26 cellular contexts compared by ENCODE assay signal in genomic region chr10:1190791-1191490, GRCh38.
A peak's percentile ranks its signal among the peaks of the same experiment; 100 is the strongest.
DNase-seq lines count a peak whose midpoint lies in the region; ATAC-seq, FAIRE-seq and TF ChIP-seq lines count a peak whose summit lies in the region.
"Had no signal": no experiment of that assay in that cellular context is flagged by ENCODE, and none has a peak within 500 bp of the region (broad histone marks: within the 10 kb centered on the region; RNA-seq: fewer than 3 reads in every experiment).

No MANE protein-coding gene starts in this region.

- H3K27me3 Mint-ChIP-seq in stimulated activated naive CD8-positive, alpha-beta T cell treated with anti-CD3 and anti-CD28 coated beads, Interleukin-15, amount 100 ng/mL, for 72 hours = peaks cover 7% of the 10 kb centered on the region
- H3K27me3 Mint-ChIP-seq: CD4-positive, CD25-positive, alpha-beta regulatory T cell; IgD-negative memory B cell had no signal

- no peak for ATAC-seq in right lobe of liver
- ATAC-seq in HepG2 = no peak
- no peak for ATAC-seq in HG02571 (IDR thresholded peaks at IDR 0.05; ENCODE audit: unreplicated experiment)
- ATAC-seq in stimulated activated naive CD8-positive, alpha-beta T cell treated with anti-CD3 and anti-CD28 coated beads, Interleukin-15, amount 100 ng/mL, for 72 hours = no peak
- ATAC-seq: Panc1 had no signal

- H4K20me1 ChIP-seq in HepG2 (ENCODE audit: insufficient read depth, low read length) = no peaks in the 10 kb centered on the region

- H3K36me3 ChIP-seq in right lobe of liver (no peaks in the 10 kb centered on the region), HepG2 (replicated peaks in 1 of 2; ENCODE audit: control insufficient read depth in 1 of 2, insufficient read depth in 2 of 2, low read length in 2 of 2) (no peaks in the 10 kb centered on the region), sigmoid colon (no peaks in the 10 kb centered on the region), adrenal gland (replicated peaks in 1 of 2) (no peaks in the 10 kb centered on the region)

- H3K9ac ChIP-seq in HepG2 (ENCODE audit: insufficient read depth, low read depth, low read length) = no peak overlapping the region
- H3K9ac ChIP-seq: KMS-11 had no signal

- no peaks in the 10 kb centered on the region for H3K4me1 ChIP-seq in right lobe of liver
- peaks cover 16% of the 10 kb centered on the region for H3K4me1 ChIP-seq in HepG2 (ENCODE audit: insufficient read depth, low read length)
- no peaks in the 10 kb centered on the region for H3K4me1 ChIP-seq in sigmoid colon
- H3K4me1 ChIP-seq in adrenal gland (replicated peaks in 1 of 2) = no peaks in the 10 kb centered on the region

- TF ChIP-seq CTCF in right lobe of liver (IDR thresholded peaks at IDR 0.05) = no peak
- TF ChIP-seq CTCF in HepG2 (CRISPR knock-in tag; IDR thresholded peaks at IDR 0.05) = no peak
- no peak for TF ChIP-seq CTCF in sigmoid colon (IDR thresholded peaks at IDR 0.05)
- TF ChIP-seq CTCF in adrenal gland (IDR thresholded peaks at IDR 0.05) = no peak

- no peak for TF ChIP-seq RAD21 in HepG2 (CRISPR knock-in tag; IDR thresholded peaks at IDR 0.05)

- peaks cover 13% of the 10 kb centered on the region for H3K4me1 Mint-ChIP-seq in stimulated activated naive CD8-positive, alpha-beta T cell treated with anti-CD3 and anti-CD28 coated beads, Interleukin-15, amount 100 ng/mL, for 72 hours
- H3K4me1 Mint-ChIP-seq: IgD-negative memory B cell had no signal

- no peak for TF ChIP-seq POLR2A in right lobe of liver (IDR thresholded peaks at IDR 0.05)
- no peak for TF ChIP-seq POLR2A in HepG2 (IDR thresholded peaks at IDR 0.05; ENCODE audit: insufficient read depth in 1 of 2, low read depth in 2 of 2, low read length in 2 of 2)
- TF ChIP-seq POLR2A in sigmoid colon (IDR thresholded peaks at IDR 0.05) = no peak
- no peak for TF ChIP-seq POLR2A in adrenal gland (IDR thresholded peaks at IDR 0.05)

- DNase-seq in right lobe of liver (peak; percentile 5 to 39 (median 24)), HepG2 (ENCODE audit: low spot score) (no peak), sigmoid colon (peak; percentile 48), NCI-H1694 treated with DMSO at 0.1 percent for 48 hours (lab: John Stamatoyannopoulos, UW) (no peak), adrenal gland (no peak)
- no peak for DNase-seq in stimulated activated naive CD8-positive, alpha-beta T cell treated with anti-CD3 and anti-CD28 coated beads, Interleukin-15, amount 100 ng/mL, for 72 hours
- DNase-seq: CD4-positive, CD25-positive, alpha-beta regulatory T cell; DMS153; MM.1S; NCI-H1048; NCI-H1417; NCI-H187; NCI-H2081 treated with DMSO at 0.1 percent for 48 hours; NCI-H2171; NCI-H226; NCI-H510A; NCI-H69; SHP77 treated with DMSO at 0.1 percent for 48 hours had no signal

- WGBS in right lobe of liver (ENCODE audit: insufficient coverage, low coverage, low lambda C conversion rate, missing lambda C conversion rate) = 69% methylated on average over 5 of the region's 22 CpGs
- WGBS in HepG2 (ENCODE audit: low lambda C conversion rate) = 41% methylated on average over 16 of the region's 22 CpGs
- 93% methylated on average over 22 of the region's 22 CpGs for WGBS in sigmoid colon, 2 donors
- 83 to 89% (median 86%) methylated on average over 22 of the region's 22 CpGs for WGBS in adrenal gland, 4 donors

- intact Hi-C loops in right lobe of liver (cut with DNase I) = no loop called here
- intact Hi-C loops in HepG2 (cut with micrococcal nuclease; ENCODE audit: unreplicated experiment) = no loop called here
- intact Hi-C loops in sigmoid colon (cut with DNase I) = no loop called here
- intact Hi-C loops in adrenal gland (cut with DNase I) = no loop called here

- H3K27ac Mint-ChIP-seq in stimulated activated naive CD8-positive, alpha-beta T cell treated with anti-CD3 and anti-CD28 coated beads, Interleukin-15, amount 100 ng/mL, for 72 hours = peak overlapping the region in 1 of 2 donors; percentile 34
- H3K27ac Mint-ChIP-seq: CD4-positive, CD25-positive, alpha-beta regulatory T cell; IgD-negative memory B cell had no signal

- POLR2A ChIA-PET in HepG2 (lab: Yijun Ruan, JAX) = no interaction called here

- TF ChIP-seq EP300 in HepG2 (IDR thresholded peaks at IDR 0.05; ENCODE audit: low read depth in 2 of 2, low read length in 2 of 2) = no peak
- no peak for TF ChIP-seq EP300 in HepG2 (CRISPR knock-in tag; IDR thresholded peaks at IDR 0.05; ENCODE audit: borderline replicate concordance)
- no peak for TF ChIP-seq EP300 in sigmoid colon (IDR thresholded peaks at IDR 0.05)

- in situ Hi-C loops in HepG2 (cut with HindIII; ENCODE audit: extremely low pct_ligation_motif_present, low pct_unique_long_range_greater_than_20kb) = no loop called here

- no TSS peak for BruUV-seq in HepG2 (replicated peaks; lab: Mats Ljungman, UMichigan)

- no peaks in the 10 kb centered on the region for H3K79me2 ChIP-seq in HepG2 (ENCODE audit: insufficient read depth, low read length)

- no peaks in the 10 kb centered on the region for H3K9me3 ChIP-seq in right lobe of liver
- H3K9me3 ChIP-seq in HepG2 (ENCODE audit: low read length) = no peaks in the 10 kb centered on the region
- H3K9me3 ChIP-seq in sigmoid colon = no peaks in the 10 kb centered on the region
- no peaks in the 10 kb centered on the region for H3K9me3 ChIP-seq in adrenal gland (replicated peaks in 1 of 3)

- no peaks in the 10 kb centered on the region for H3K9me3 Mint-ChIP-seq in stimulated activated naive CD8-positive, alpha-beta T cell treated with anti-CD3 and anti-CD28 coated beads, Interleukin-15, amount 100 ng/mL, for 72 hours

- H3K4me2 ChIP-seq in HepG2 (ENCODE audit: low read depth, low read length) = no peak overlapping the region
- H3K4me2 ChIP-seq: KMS-11 had no signal

- H2AFZ ChIP-seq in HepG2 (ENCODE audit: low read length) = no peak overlapping the region

- H3K27me3 ChIP-seq in right lobe of liver (no peaks in the 10 kb centered on the region), HepG2 (ENCODE audit: control insufficient read depth in 1 of 2, insufficient read depth in 2 of 2, low read length in 2 of 2) (peaks cover 16 to 90% of the 10 kb centered on the region in 2 experiments), layer of hippocampus (ENCODE audit: control insufficient read depth, insufficient read depth, low read length) (no peaks in the 10 kb centered on the region), sigmoid colon (no peaks in the 10 kb centered on the region), adrenal gland (no peaks in the 10 kb centered on the region)

- no peak for FAIRE-seq in HepG2 (lab: Jason Lieb, UNC)
- FAIRE-seq: GM18507, H54 had no signal

- H3K4me3 Mint-ChIP-seq in stimulated activated naive CD8-positive, alpha-beta T cell treated with anti-CD3 and anti-CD28 coated beads, Interleukin-15, amount 100 ng/mL, for 72 hours = no peak overlapping the region
- H3K4me3 Mint-ChIP-seq: CD4-positive, CD25-positive, alpha-beta regulatory T cell; IgD-negative memory B cell had no signal

- CTCF ChIA-PET in HepG2 (lab: Yijun Ruan, JAX; ENCODE audit: low intra/inter-chr PET ratio, low total read pairs) = no interaction called here

- H3K4me3 ChIP-seq in right lobe of liver = no peak overlapping the region
- H3K4me3 ChIP-seq in HepG2 (replicated peaks in 1 of 3; ENCODE audit: insufficient read depth in 1 of 3, low read depth in 2 of 3, low read length in 3 of 3) = no peak overlapping the region
- H3K4me3 ChIP-seq in sigmoid colon = no peak overlapping the region
- H3K4me3 ChIP-seq in adrenal gland = no peak overlapping the region

- H3K27ac ChIP-seq in right lobe of liver = no peak overlapping the region
- no peak overlapping the region for H3K27ac ChIP-seq in HepG2 (ENCODE audit: extremely low read length, insufficient read depth, low read length)
- peak overlapping the region; percentile 98 for H3K27ac ChIP-seq in layer of hippocampus (ENCODE audit: low read depth, low read length)
- no peak overlapping the region for H3K27ac ChIP-seq in sigmoid colon
- no peak overlapping the region for H3K27ac ChIP-seq in adrenal gland
- H3K27ac ChIP-seq: KMS-11, RWPE1 had no signal

TF ChIP-seq in HepG2, 621 proteins besides CTCF, POLR2A, EP300 and RAD21 (continues in another document):
- TF ChIP-seq RELA (CRISPR knock-in tag; IDR thresholded peaks at IDR 0.05) (no peak), ZNF616 (CRISPR knock-in tag; IDR thresholded peaks at IDR 0.05; ENCODE audit: low read depth) (no peak), REPIN1 (CRISPR knock-in tag; IDR thresholded peaks at IDR 0.05; ENCODE audit: borderline replicate concordance, low read depth) (no peak), MAFK (conservative IDR thresholded peaks at IDR 0.05 in 1 of 2, IDR thresholded peaks at IDR 0.05 in 1 of 2; ENCODE audit: low read length in 2 of 2) (no peak), ZNF234 (CRISPR knock-in tag; conservative IDR thresholded peaks at IDR 0.05) (no peak), TBX3 (IDR thresholded peaks at IDR 0.05; ENCODE audit: borderline replicate concordance) (no peak), SMC3 (IDR thresholded peaks at IDR 0.05; ENCODE audit: low read length) (no peak), ZNF773 (CRISPR knock-in tag; IDR thresholded peaks at IDR 0.05; ENCODE audit: borderline replicate concordance) (no peak), ZNF672 (CRISPR knock-in tag; IDR thresholded peaks at IDR 0.05) (no peak), NFATC3 (CRISPR knock-in tag; IDR thresholded peaks at IDR 0.05) (no peak), ZNF749 (CRISPR knock-in tag; IDR thresholded peaks at IDR 0.05; ENCODE audit: borderline replicate concordance) (no peak), SRF (IDR thresholded peaks at IDR 0.05; ENCODE audit: low read depth, low read length) (no peak), ZNF280D (CRISPR knock-in tag; IDR thresholded peaks at IDR 0.05) (no peak)

Comparison
In these comparisons a context has a peak if more than half of its experiments do, and no peak if none do; other contexts are left out.
1. DNase-seq: peak in right lobe of liver (3 of 3) and sigmoid colon (single experiment); none in HepG2 (single experiment), NCI-H1694 treated with DMSO at 0.1 percent for 48 hours (single experiment), adrenal gland (0 of 7) and stimulated activated naive CD8-positive, alpha-beta T cell treated with anti-CD3 and anti-CD28 coated beads, Interleukin-15, amount 100 ng/mL, for 72 hours (0 of 2).